Comparison of ENCODE assay signal across 18 cellular contexts in genomic region chr18:50721006-50721405, GRCh38.
A peak's percentile ranks its signal among the peaks of the same experiment; 100 is the strongest.
DNase-seq lines count a peak whose midpoint lies in the region; ATAC-seq and TF ChIP-seq lines count a peak whose summit lies in the region.
"Had no signal": no experiment of that assay in that cellular context is flagged by ENCODE, and none has a peak within 500 bp of the region (broad histone marks: within the 10 kb centered on the region; RNA-seq: fewer than 3 reads in every experiment).

No MANE protein-coding gene starts in this region.

- H3K4me3 ChIP-seq in ascending aorta: no peak overlapping the region
- H3K4me3 ChIP-seq: BLaER1 treated with 17β-estradiol and CSF1 and Interleukin-3, amounts not matched to agents 10 nM and 100 nM; HAP-1 had no signal

- DNase-seq in NCI-H82 (lab: John Stamatoyannopoulos, UW): peak; percentile 44
- DNase-seq in NCI-H82 treated with DMSO at 0.1 percent for 48 hours (lab: John Stamatoyannopoulos, UW; ENCODE audit: unreplicated experiment): no peak
- peak in 3 of 61 donors; percentile 5 to 35 (median 11) for DNase-seq in caudate nucleus (lab: John Stamatoyannopoulos, UW)
- peak; percentile 65 for DNase-seq in medulla oblongata (ENCODE audit: extremely low spot score)
- DNase-seq in amniotic stem cell (lab: John Stamatoyannopoulos, UW): no peak
- no peak for DNase-seq in ascending aorta (ENCODE audit: low spot score in 2 of 2)
- DNase-seq in GM20000 (ENCODE audit: low spot score): no peak
- DNase-seq: BE2C; CD4-positive, alpha-beta T cell; CD8-positive, alpha-beta memory T cell; DMS153; DND-41; GOT3; HFFc6 had no signal

- no peaks in the 10 kb centered on the region for H3K27me3 ChIP-seq in ascending aorta
- H3K27me3 ChIP-seq: BE2C; BLaER1 treated with 17β-estradiol and CSF1 and Interleukin-3, amounts not matched to agents 10 nM and 100 nM had no signal

- no peaks in the 10 kb centered on the region for H3K9me3 ChIP-seq in ascending aorta
- H3K9me3 ChIP-seq: BE2C, HAP-1 had no signal

- intact Hi-C loops in ascending aorta (cut with DNase I): no loop called here

- peak overlapping the region; percentile 14 for H3K27ac ChIP-seq in caudate nucleus (ENCODE audit: low read depth, low read length)
- no peak overlapping the region for H3K27ac ChIP-seq in ascending aorta
- H3K27ac ChIP-seq: 22Rv1; BLaER1 treated with 17β-estradiol and CSF1 and Interleukin-3, amounts not matched to agents 10 nM and 100 nM had no signal

- peaks cover 0 to 4% of the 10 kb centered on the region in 2 donors for H3K4me1 ChIP-seq in ascending aorta
- H3K4me1 ChIP-seq: BE2C, HAP-1 had no signal

- H3K36me3 ChIP-seq in ascending aorta: peaks cover 0 to 3% of the 10 kb centered on the region in 2 donors
- H3K36me3 ChIP-seq: BE2C; BLaER1 treated with 17β-estradiol and CSF1 and Interleukin-3, amounts not matched to agents 10 nM and 100 nM; HAP-1 had no signal

- no peak for ATAC-seq in GM21723 (IDR thresholded peaks at IDR 0.05; ENCODE audit: unreplicated experiment)

- TF ChIP-seq CTCF in ascending aorta (IDR thresholded peaks at IDR 0.05) (no peak), GM20000 (IDR thresholded peaks at IDR 0.05; ENCODE audit: extremely low read depth, missing control alignments) (no peak)

Comparison
In these comparisons a context has a peak if more than half of its experiments do, and no peak if none do; other contexts are left out.
1. DNase-seq: peak in NCI-H82 (single experiment) and medulla oblongata (single experiment); none in NCI-H82 treated with DMSO at 0.1 percent for 48 hours (single experiment), amniotic stem cell (single experiment), ascending aorta (0 of 2) and GM20000 (single experiment).